28 cellular contexts compared by ENCODE assay signal in the genomic region with DNA sequence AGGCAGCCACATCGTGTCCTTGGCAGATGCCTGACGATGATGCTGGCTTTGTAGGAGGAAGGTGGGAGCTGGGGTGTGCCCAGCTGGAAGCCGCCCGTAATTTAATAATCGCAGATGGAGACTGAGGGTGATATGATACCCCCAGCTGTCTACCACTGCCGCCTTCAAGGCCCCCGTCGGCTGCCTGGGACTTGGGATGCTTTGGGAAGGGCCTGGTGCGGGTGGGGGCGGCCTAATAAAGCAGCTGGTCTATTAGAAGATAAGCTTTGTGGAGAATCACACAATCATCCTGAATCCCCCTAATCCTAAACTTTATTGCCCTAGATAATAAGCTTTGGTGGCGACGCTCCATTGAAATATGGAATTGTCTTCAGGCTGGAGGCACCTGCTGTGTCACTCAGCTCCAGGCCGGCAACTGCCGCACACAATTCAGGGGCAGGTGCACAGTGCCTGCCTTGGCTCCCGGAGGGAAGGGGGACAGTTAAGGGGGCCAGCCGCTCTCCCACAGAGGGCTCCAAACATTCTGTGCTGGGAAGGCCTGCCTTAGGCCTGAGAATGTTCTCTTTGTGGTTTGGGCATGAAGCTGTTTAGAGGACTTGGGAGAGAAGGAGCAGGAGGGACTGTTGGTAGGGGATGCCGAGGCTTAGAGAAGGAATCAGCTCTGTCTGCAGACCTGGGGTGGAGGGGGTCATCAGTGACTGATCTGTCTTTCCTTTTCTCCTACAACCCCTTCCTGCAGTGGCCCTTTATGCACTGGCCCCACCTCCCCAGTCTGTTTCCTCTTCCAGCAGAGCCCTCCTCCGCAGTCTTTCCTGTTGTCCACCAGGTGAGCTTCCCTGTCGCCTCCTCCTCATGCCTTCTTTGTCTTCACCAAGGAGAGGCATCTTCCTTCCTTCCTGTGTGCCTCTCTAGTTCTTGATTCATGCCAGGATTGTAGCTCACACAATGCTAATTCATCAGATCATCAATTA.
DNase-seq lines count a peak whose midpoint lies in the region; ATAC-seq lines count a peak whose summit lies in the region.
"Had no signal": no experiment of that assay in that cellular context is flagged by ENCODE, and none has a peak within 500 bp of the region (broad histone marks: within the 10 kb centered on the region; RNA-seq: fewer than 3 reads in every experiment).

No MANE protein-coding gene starts in this region.

- no peak for ATAC-seq in GM21723 (IDR thresholded peaks at IDR 0.05; ENCODE audit: unreplicated experiment)
- no peak for ATAC-seq in GM19023 (IDR thresholded peaks at IDR 0.05; ENCODE audit: unreplicated experiment)
- ATAC-seq in HG03135 (IDR thresholded peaks at IDR 0.05; ENCODE audit: unreplicated experiment), result no peak
- ATAC-seq: activated CD8-positive, alpha-beta T cell treated with anti-CD3 and anti-CD28 coated beads for 36 hours; activated naive CD4-positive, alpha-beta T cell treated with anti-CD3 and anti-CD28 coated beads, Interleukin-2, amount 50 U/mL, for 72 hours had no signal

- peak; percentile 4 for DNase-seq in DMS 273 (lab: John Stamatoyannopoulos, UW; ENCODE audit: unreplicated experiment)
- DNase-seq in DMS 273 treated with DMSO at 0.1 percent for 48 hours (lab: John Stamatoyannopoulos, UW), result no peak
- DNase-seq in NCI-H82 (lab: John Stamatoyannopoulos, UW), result peak; percentile 98
- DNase-seq in immature natural killer cell, result no peak
- peak; percentile 5 for DNase-seq in skeletal muscle cell (ENCODE audit: low read depth)
- DNase-seq: activated CD4-positive, alpha-beta T cell treated with anti-CD3 and anti-CD28 coated beads for 1 hour; activated CD8-positive, alpha-beta T cell treated with anti-CD3 and anti-CD28 coated beads for 36 hours; effector CD4-positive, alpha-beta T cell; glutamatergic neuron; HCEC 1CT; KBM-7; kidney; NCI-H1105 treated with DMSO at 0.1 percent for 48 hours; NCI-H2107; NCI-H510A; stimulated activated CD4-positive, alpha-beta T cell treated with anti-CD3 and anti-CD28 coated beads, Interleukin-1b, Interleukin-23, amount 100 ng/mL, for 48 hours; stimulated activated CD8-positive, alpha-beta memory T cell treated with anti-CD3 and anti-CD28 coated beads, Interleukin-4, amount 100 ng/mL, for 48 hours; stomach; T-helper 1 cell; thyroid gland had no signal

- peaks cover 10 to 15% of the 10 kb centered on the region in 2 donors for H3K4me1 Mint-ChIP-seq in immature natural killer cell
- H3K4me1 Mint-ChIP-seq: CD14-positive monocyte had no signal

- peak overlapping the region in 4 of 6 donors; percentile 6 to 74 (median 39) for H3K27ac Mint-ChIP-seq in immature natural killer cell
- H3K27ac Mint-ChIP-seq: activated CD8-positive, alpha-beta T cell treated with anti-CD3 and anti-CD28 coated beads for 36 hours; activated naive CD4-positive, alpha-beta T cell treated with anti-CD3 and anti-CD28 coated beads, Interleukin-2, amount 50 U/mL, for 72 hours; activated T-helper 2 cell treated with anti-CD3 and anti-CD28 coated beads, Interferon-gamma antibody, Interleukin-2, Interleukin-4, amounts not matched to agents 10 μg/mL and 5 μg/mL and 100 μg/mL, durations not matched to agents 14 hours and 24 hours and 36 hours had no signal

- peak overlapping the region in 2 of 5 donors; percentile 4 to 35 for H3K4me3 Mint-ChIP-seq in immature natural killer cell
- H3K4me3 Mint-ChIP-seq: activated CD8-positive, alpha-beta T cell treated with anti-CD3 and anti-CD28 coated beads for 36 hours; CD14-positive monocyte had no signal

- no peak overlapping the region for H3K4me3 ChIP-seq in skeletal muscle cell (ENCODE audit: low read depth, low read length)
- H3K4me3 ChIP-seq: SJSA1, skin epidermis, stomach, thyroid gland had no signal

- H3K27me3 Mint-ChIP-seq in immature natural killer cell (ENCODE audit: low read depth in 3 of 3), result no peaks in the 10 kb centered on the region
- H3K27me3 Mint-ChIP-seq: activated CD8-positive, alpha-beta T cell treated with anti-CD3 and anti-CD28 coated beads for 36 hours had no signal

- no peaks in the 10 kb centered on the region for H3K9me3 Mint-ChIP-seq in immature natural killer cell
- H3K9me3 Mint-ChIP-seq: activated CD8-positive, alpha-beta T cell treated with anti-CD3 and anti-CD28 coated beads for 36 hours; activated naive CD4-positive, alpha-beta T cell treated with anti-CD3 and anti-CD28 coated beads, Interleukin-2, amount 50 U/mL, for 72 hours; activated T-helper 2 cell treated with anti-CD3 and anti-CD28 coated beads, Interferon-gamma antibody, Interleukin-2, Interleukin-4, amounts not matched to agents 10 μg/mL and 5 μg/mL and 100 μg/mL, durations not matched to agents 14 hours and 24 hours and 36 hours had no signal

- no peaks in the 10 kb centered on the region for H3K36me3 Mint-ChIP-seq in immature natural killer cell
- H3K36me3 Mint-ChIP-seq: activated naive CD4-positive, alpha-beta T cell treated with anti-CD3 and anti-CD28 coated beads, Interleukin-2, amount 50 U/mL, for 72 hours; CD14-positive monocyte had no signal

Comparison
In these comparisons a context has a peak if more than half of its experiments do, and no peak if none do; other contexts are left out.
1. DNase-seq: peak in DMS 273 (single experiment), NCI-H82 (single experiment) and skeletal muscle cell (single experiment); none in DMS 273 treated with DMSO at 0.1 percent for 48 hours (single experiment) and immature natural killer cell (0 of 3).